Comparison of ENCODE assay signal across 13 cellular contexts in the genomic region with DNA sequence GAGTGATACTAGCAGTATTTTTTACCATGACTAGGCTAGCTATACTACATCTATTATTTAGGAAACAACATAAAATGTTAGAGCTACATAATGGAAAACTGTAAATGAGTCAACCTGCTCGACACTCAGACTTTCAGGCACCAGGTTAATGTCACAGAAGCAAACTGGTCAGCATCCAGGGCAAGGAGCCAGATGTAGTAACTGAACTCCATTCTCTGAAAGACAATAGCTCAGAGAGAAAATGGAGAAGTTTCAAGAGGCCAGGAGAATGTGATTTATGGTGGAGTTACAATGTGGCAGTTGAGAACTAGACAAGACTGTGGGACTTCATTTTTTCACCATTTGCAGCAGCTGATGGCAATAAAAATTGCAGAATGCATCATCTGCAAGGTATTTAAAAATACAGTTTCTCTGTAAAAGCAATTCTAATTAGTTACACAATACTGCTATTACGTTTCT.
DNase-seq lines count a peak whose midpoint lies in the region; ATAC-seq, FAIRE-seq and TF ChIP-seq lines count a peak whose summit lies in the region.
"Had no signal": no experiment of that assay in that cellular context is flagged by ENCODE, and none has a peak within 500 bp of the region (broad histone marks: within the 10 kb centered on the region; RNA-seq: fewer than 3 reads in every experiment).

No MANE protein-coding gene starts in this region.

- no peak overlapping the region for H3K4me3 ChIP-seq in heart right ventricle
- H3K4me3 ChIP-seq: BLaER1, body of pancreas had no signal

- intact Hi-C loops in heart right ventricle (cut with DNase I): no loop called here
- intact Hi-C loops in left cardiac atrium (cut with DNase I): no loop called here

- no peak for FAIRE-seq in GM12891 (lab: Jason Lieb, UNC)

- H3K36me3 ChIP-seq in heart right ventricle: no peaks in the 10 kb centered on the region
- H3K36me3 ChIP-seq: BLaER1 had no signal

- peak in 1 of 2 donors; percentile 55 for DNase-seq in heart right ventricle
- DNase-seq in left cardiac atrium: no peak
- DNase-seq in NCI-H69 (lab: John Stamatoyannopoulos, UW): peak; percentile 93
- DNase-seq in fibroblast of gingiva (ENCODE audit: low read depth): peak; percentile 2
- DNase-seq in GM12891 (ENCODE audit: insufficient read length, low spot score): no peak
- DNase-seq in globus pallidus (ENCODE audit: low spot score): no peak
- DNase-seq: activated CD4-positive, alpha-beta T cell treated with anti-CD3 and anti-CD28 coated beads, Interleukin-2, amount 50 U/mL, for 1 hour; stimulated activated naive CD4-positive, alpha-beta T cell had no signal

- ATAC-seq in heart right ventricle: peak in 6 of 8 donors; percentile 42 to 74 (median 56)
- ATAC-seq in left cardiac atrium: no peak
- no peak for ATAC-seq in GM18870 (IDR thresholded peaks at IDR 0.05; ENCODE audit: unreplicated experiment)
- ATAC-seq in HG03108 (IDR thresholded peaks at IDR 0.05; ENCODE audit: unreplicated experiment): no peak
- ATAC-seq: body of pancreas, sciatic nerve had no signal

- WGBS in heart right ventricle, 2 donors: 38 to 39% methylated on average over 2 of the region's 2 CpGs

- peaks cover 0 to 33% (median 18%) of the 10 kb centered on the region in 11 donors for H3K9me3 ChIP-seq in heart right ventricle
- H3K9me3 ChIP-seq: body of pancreas had no signal

- no peak for TF ChIP-seq CTCF in heart right ventricle (IDR thresholded peaks at IDR 0.05)

- TF ChIP-seq POLR2A in GM12891 (IDR thresholded peaks at IDR 0.05; ENCODE audit: low read depth, low read length): no peak

- H3K27me3 ChIP-seq in heart right ventricle: no peaks in the 10 kb centered on the region
- H3K27me3 ChIP-seq: BLaER1, body of pancreas had no signal

- peak overlapping the region in 2 of 10 donors; percentile 28 to 39 for H3K27ac ChIP-seq in heart right ventricle
- H3K27ac ChIP-seq: BLaER1, body of pancreas had no signal

- H3K4me1 ChIP-seq in heart right ventricle: no peaks in the 10 kb centered on the region
- H3K4me1 ChIP-seq: BLaER1, body of pancreas had no signal

TF ChIP-seq in GM12891, 5 proteins besides CTCF, POLR2A, EP300 and RAD21:
- TF ChIP-seq PAX5 (IDR thresholded peaks at IDR 0.05; ENCODE audit: insufficient read depth, low read length, severe bottlenecking): no peak

Comparison
In these comparisons a context has a peak if more than half of its experiments do, and no peak if none do; other contexts are left out.
1. ATAC-seq: peak in heart right ventricle (6 of 8); none in left cardiac atrium (0 of 2), GM18870 (single experiment) and HG03108 (single experiment).
2. DNase-seq: peak in NCI-H69 (single experiment) and fibroblast of gingiva (single experiment); none in left cardiac atrium (single experiment), GM12891 (single experiment) and globus pallidus (single experiment).